19 cellular contexts compared by ENCODE assay signal in genomic region chr15:58539548-58539947, GRCh38.
"Had no signal": no experiment of that assay in that cellular context is flagged by ENCODE, and none has a peak within 500 bp of the region (broad histone marks: within the 10 kb centered on the region; RNA-seq: fewer than 3 reads in every experiment).

No MANE protein-coding gene starts in this region.

- H3K27ac Mint-ChIP-seq: activated CD4-positive, alpha-beta memory T cell treated with anti-CD3 and anti-CD28 coated beads, Interleukin-2, amount 10 ng/mL, durations not matched to agents 7 days and 5 days; activated CD4-positive, alpha-beta T cell treated with anti-CD3 and anti-CD28 coated beads, Interleukin-2, amount 10 ng/mL, durations not matched to agents 24 days and 14 days; activated naive CD8-positive, alpha-beta T cell treated with anti-CD3 and anti-CD28 coated beads for 36 hours; activated T-helper 17 cell treated with anti-CD3 and anti-CD28 coated beads, Interleukin-2, amount 50 U/mL, for 72 hours; memory B cell; stimulated activated naive B cell treated with anti-CD40 and anti-IgM and Interleukin-4, amounts not matched to agents 10 μg/mL and 1 μg/mL and 100 μg/mL, for 72 hours had no signal

- H3K36me3 ChIP-seq: esophagus squamous epithelium, gastrocnemius medialis had no signal

- H3K4me3 ChIP-seq: coronary artery, esophagus squamous epithelium, gastrocnemius medialis, smooth muscle cell, testis had no signal

- H3K4me1 ChIP-seq: esophagus squamous epithelium, testis had no signal

- H3K4me1 Mint-ChIP-seq: activated T-helper 17 cell treated with anti-CD3 and anti-CD28 coated beads, Interleukin-2, amount 50 U/mL, for 72 hours; memory B cell; naive B cell; stimulated activated naive B cell treated with anti-CD40 and anti-IgM and Interleukin-4, amounts not matched to agents 10 μg/mL and 1 μg/mL and 100 μg/mL, for 72 hours had no signal

- H3K27ac ChIP-seq: coronary artery, esophagus squamous epithelium, gastrocnemius medialis, testis had no signal

- H3K9me3 Mint-ChIP-seq: activated CD4-positive, alpha-beta memory T cell treated with anti-CD3 and anti-CD28 coated beads, Interleukin-2, amount 10 ng/mL, durations not matched to agents 7 days and 5 days; activated CD4-positive, alpha-beta T cell treated with anti-CD3 and anti-CD28 coated beads, Interleukin-2, amount 10 ng/mL, durations not matched to agents 24 days and 14 days; activated naive CD8-positive, alpha-beta T cell treated with anti-CD3 and anti-CD28 coated beads for 36 hours; activated T-helper 17 cell treated with anti-CD3 and anti-CD28 coated beads, Interleukin-2, amount 50 U/mL, for 72 hours; memory B cell; neural crest cell; stimulated activated naive B cell treated with anti-CD40 and anti-IgM and Interleukin-4, amounts not matched to agents 10 μg/mL and 1 μg/mL and 100 μg/mL, for 72 hours had no signal

- H3K27me3 Mint-ChIP-seq: activated naive CD8-positive, alpha-beta T cell treated with anti-CD3 and anti-CD28 coated beads for 36 hours; activated T-helper 17 cell treated with anti-CD3 and anti-CD28 coated beads, Interleukin-2, amount 50 U/mL, for 72 hours; naive B cell; stimulated activated naive B cell treated with anti-CD40 and anti-IgM and Interleukin-4, amounts not matched to agents 10 μg/mL and 1 μg/mL and 100 μg/mL, for 72 hours had no signal

- ATAC-seq: activated CD4-positive, CD25-positive, alpha-beta regulatory T cell treated with anti-CD3 and anti-CD28 coated beads, Interleukin-2, amount 50 U/mL, for 24 hours; activated T-helper 17 cell treated with anti-CD3 and anti-CD28 coated beads, Interleukin-2, amount 50 U/mL, for 72 hours; gastrocnemius medialis; sciatic nerve; stimulated activated naive B cell treated with anti-CD40 and anti-IgM and Interleukin-4, amounts not matched to agents 10 μg/mL and 1 μg/mL and 100 μg/mL, for 72 hours had no signal

- H3K36me3 Mint-ChIP-seq: memory B cell; naive B cell; stimulated activated naive B cell treated with anti-CD40 and anti-IgM and Interleukin-4, amounts not matched to agents 10 μg/mL and 1 μg/mL and 100 μg/mL, for 72 hours had no signal

- H3K27me3 ChIP-seq: esophagus squamous epithelium, gastrocnemius medialis, testis had no signal

- H3K4me3 Mint-ChIP-seq: activated CD4-positive, alpha-beta memory T cell treated with anti-CD3 and anti-CD28 coated beads, Interleukin-2, amount 10 ng/mL, durations not matched to agents 7 days and 5 days; activated CD4-positive, alpha-beta T cell treated with anti-CD3 and anti-CD28 coated beads, Interleukin-2, amount 10 ng/mL, durations not matched to agents 24 days and 14 days; activated naive CD8-positive, alpha-beta T cell treated with anti-CD3 and anti-CD28 coated beads for 36 hours; activated T-helper 17 cell treated with anti-CD3 and anti-CD28 coated beads, Interleukin-2, amount 50 U/mL, for 72 hours; memory B cell; naive B cell; neural crest cell; stimulated activated naive B cell treated with anti-CD40 and anti-IgM and Interleukin-4, amounts not matched to agents 10 μg/mL and 1 μg/mL and 100 μg/mL, for 72 hours had no signal

- DNase-seq: activated CD4-positive, alpha-beta memory T cell treated with anti-CD3 and anti-CD28 coated beads, Interleukin-2, amount 10 ng/mL, durations not matched to agents 7 days and 5 days; activated CD4-positive, alpha-beta T cell treated with anti-CD3 and anti-CD28 coated beads, Interleukin-2, amount 10 ng/mL, durations not matched to agents 24 days and 14 days; activated naive CD8-positive, alpha-beta T cell treated with anti-CD3 and anti-CD28 coated beads for 36 hours; activated T-cell treated with anti-CD3 and anti-CD28 coated beads, Interleukin-2, amount 50 U/mL, for 1 hour; esophagus squamous epithelium; gastrocnemius medialis; hippocampal formation; naive B cell; posterior cingulate gyrus; stimulated activated CD4-positive, alpha-beta T cell treated with anti-CD3 and anti-CD28 coated beads, Interleukin-15, amount 100 ng/mL, for 24 hours; stimulated activated naive B cell treated with anti-CD40 and anti-IgM and Interleukin-4, amounts not matched to agents 10 μg/mL and 1 μg/mL and 100 μg/mL, for 72 hours had no signal

- H3K9me3 ChIP-seq: esophagus squamous epithelium, gastrocnemius medialis, testis had no signal
